Comparison of ENCODE assay signal across 8 cellular contexts in genomic region chr11:3109921-3110706, GRCh38. TPM values are rescaled to one million over a fixed set of nuclear protein-coding genes. Genes with fewer than 3 reads are reported as not detected.
A peak's percentile ranks its signal among the peaks of the same experiment; 100 is the strongest.
DNase-seq lines count a peak whose midpoint lies in the region; ATAC-seq and TF ChIP-seq lines count a peak whose summit lies in the region.

No MANE protein-coding gene starts in this region.

- H3K9me3 Mint-ChIP-seq in CD8-positive, alpha-beta T cell = peaks cover 7% of the 10 kb centered on the region
- H3K9me3 Mint-ChIP-seq in dendritic cell treated with granulocyte-macrophage colony-stimulating factor and Interleukin-4, amounts not matched to agents 40 ng/mL and 50 ng/mL, for 4 days = peaks cover 7% of the 10 kb centered on the region
- peaks cover 11% of the 10 kb centered on the region for H3K9me3 Mint-ChIP-seq in type B pancreatic cell

- H3K4me1 ChIP-seq in CD8-positive, alpha-beta T cell (ENCODE audit: insufficient read depth, low read length) = peaks cover 3% of the 10 kb centered on the region

- H3K9ac ChIP-seq in SU-DHL-6 (ENCODE audit: low read length) = no peak overlapping the region

- POLR2A ChIA-PET in CD8-positive, alpha-beta T cell (lab: Charles Lee) = no interaction called here

- H3K4me1 Mint-ChIP-seq in CD8-positive, alpha-beta T cell (ENCODE audit: low read depth) = peaks cover 8% of the 10 kb centered on the region
- peaks cover 32% of the 10 kb centered on the region for H3K4me1 Mint-ChIP-seq in dendritic cell treated with granulocyte-macrophage colony-stimulating factor and Interleukin-4, amounts not matched to agents 40 ng/mL and 50 ng/mL, for 4 days (ENCODE audit: low read depth)
- no peaks in the 10 kb centered on the region for H3K4me1 Mint-ChIP-seq in type B pancreatic cell (ENCODE audit: unreplicated experiment)

- H3K4me2 ChIP-seq in SU-DHL-6 (ENCODE audit: low read depth, low read length, poor library complexity, severe bottlenecking) = no peak overlapping the region

- CTCF ChIA-PET in CD8-positive, alpha-beta T cell (lab: Charles Lee) = interaction anchor here (0.5 to 3.5 kb wide), 9 partner anchors 10 to 217 kb away, joined by 3 to 25 read pairs (median 3); no protein-coding TSS in a partner anchor

- H3K36me3 ChIP-seq in CD8-positive, alpha-beta T cell (ENCODE audit: insufficient read depth, low read length) = no peaks in the 10 kb centered on the region
- no peaks in the 10 kb centered on the region for H3K36me3 ChIP-seq in SU-DHL-6 (ENCODE audit: low read length)

- no peaks in the 10 kb centered on the region for H4K20me1 ChIP-seq in SU-DHL-6 (ENCODE audit: low read depth, low read length)

- no peak overlapping the region for H3K4me3 ChIP-seq in CD8-positive, alpha-beta T cell (ENCODE audit: low read depth, low read length)
- no peak overlapping the region for H3K4me3 ChIP-seq in SU-DHL-6 (ENCODE audit: insufficient read depth, low read length, poor library complexity, severe bottlenecking)

- H3K27ac ChIP-seq in CD8-positive, alpha-beta T cell (ENCODE audit: low read depth, low read length) = no peak overlapping the region
- no peak overlapping the region for H3K27ac ChIP-seq in SU-DHL-6 (ENCODE audit: low read depth, low read length)

- no peak overlapping the region for H3K27ac Mint-ChIP-seq in CD8-positive, alpha-beta T cell
- H3K27ac Mint-ChIP-seq in dendritic cell treated with granulocyte-macrophage colony-stimulating factor and Interleukin-4, amounts not matched to agents 40 ng/mL and 50 ng/mL, for 4 days = peak overlapping the region; percentile 54
- H3K27ac Mint-ChIP-seq in type B pancreatic cell = no peak overlapping the region

- no peak overlapping the region for H3K4me3 Mint-ChIP-seq in CD8-positive, alpha-beta T cell
- H3K4me3 Mint-ChIP-seq in dendritic cell treated with granulocyte-macrophage colony-stimulating factor and Interleukin-4, amounts not matched to agents 40 ng/mL and 50 ng/mL, for 4 days = no peak overlapping the region
- no peak overlapping the region for H3K4me3 Mint-ChIP-seq in type B pancreatic cell

- ATAC-seq in CD8-positive, alpha-beta T cell = peak; percentile 72
- no peak for ATAC-seq in GM21381 (IDR thresholded peaks at IDR 0.05; ENCODE audit: unreplicated experiment)
- ATAC-seq in GM18517 (IDR thresholded peaks at IDR 0.05; ENCODE audit: unreplicated experiment) = no peak

- H3K27me3 ChIP-seq in CD8-positive, alpha-beta T cell (ENCODE audit: insufficient read depth, low read length) = no peaks in the 10 kb centered on the region
- H3K27me3 ChIP-seq in SU-DHL-6 (ENCODE audit: low read length) = no peaks in the 10 kb centered on the region

- intact Hi-C loops in CD8-positive, alpha-beta T cell (cut with DNase I, micrococcal nuclease) = loop anchor here in 1 of 2 experiments (1.0 to 10.0 kb wide), 2 partner anchors 107 to 295 kb away; no protein-coding TSS in a partner anchor
- intact Hi-C loops in dendritic cell treated with granulocyte-macrophage colony-stimulating factor and Interleukin-4, amounts not matched to agents 40 ng/mL and 50 ng/mL, for 4 days (cut with micrococcal nuclease) = loop anchor here (5.0 kb wide), 1 partner anchor 107 kb away; the partner anchor contains the start of gene MRGPRG

- DNase-seq in CD8-positive, alpha-beta T cell = peak in 6 of 7 experiments; percentile 16 to 65 (median 41)
- DNase-seq in HPDE6-E6E7 (ENCODE audit: extremely low spot score) (peak; percentile 76), mesenteric fat pad (ENCODE audit: low spot score) (peak; percentile 88), type B pancreatic cell (ENCODE audit: extremely low spot score, unreplicated experiment) (no peak)

- peaks cover 8% of the 10 kb centered on the region for H3K36me3 Mint-ChIP-seq in CD8-positive, alpha-beta T cell
- H3K36me3 Mint-ChIP-seq in dendritic cell treated with granulocyte-macrophage colony-stimulating factor and Interleukin-4, amounts not matched to agents 40 ng/mL and 50 ng/mL, for 4 days (ENCODE audit: low read depth) = peaks cover 66% of the 10 kb centered on the region
- H3K36me3 Mint-ChIP-seq in type B pancreatic cell = peaks cover 31% of the 10 kb centered on the region

- TF ChIP-seq CTCF in CD8-positive, alpha-beta T cell (IDR thresholded peaks at IDR 0.05) = peak; percentile 40
- TF ChIP-seq CTCF in SU-DHL-6 (IDR thresholded peaks at IDR 0.05; ENCODE audit: insufficient read depth, low read length, poor library complexity, severe bottlenecking) (peak; percentile 49), type B pancreatic cell (conservative IDR thresholded peaks at IDR 0.05) (peak; percentile 62)

- H2AFZ ChIP-seq in SU-DHL-6 (ENCODE audit: low read depth, low read length, severe bottlenecking) = no peak overlapping the region

- H3K9me2 ChIP-seq in SU-DHL-6 (replicated peaks; ENCODE audit: insufficient read depth, low read length) = no peaks in the 10 kb centered on the region

- no peaks in the 10 kb centered on the region for H3K9me3 ChIP-seq in CD8-positive, alpha-beta T cell (ENCODE audit: low read length)
- peaks cover 7% of the 10 kb centered on the region; the same call in 1 of the 2 replicates for H3K9me3 ChIP-seq in SU-DHL-6 (ENCODE audit: insufficient read depth, low read length)

- H3K27me3 Mint-ChIP-seq in CD8-positive, alpha-beta T cell (ENCODE audit: low read depth) = no peaks in the 10 kb centered on the region
- H3K27me3 Mint-ChIP-seq in dendritic cell treated with granulocyte-macrophage colony-stimulating factor and Interleukin-4, amounts not matched to agents 40 ng/mL and 50 ng/mL, for 4 days = no peaks in the 10 kb centered on the region
- no peaks in the 10 kb centered on the region for H3K27me3 Mint-ChIP-seq in type B pancreatic cell

- H3K79me2 ChIP-seq in SU-DHL-6 (ENCODE audit: insufficient read depth, low read length) = no peaks in the 10 kb centered on the region

- no peaks in the 10 kb centered on the region for H3F3A ChIP-seq in SU-DHL-6 (ENCODE audit: insufficient read depth)

RNA-seq across cellular contexts. Expression of gene CARS1, which starts 52.9 kb away (rescaled TPM):
- total RNA-seq in CD8-positive, alpha-beta T cell = 10 to 100 TPM; 34.2 to 34.7 TPM
- total RNA-seq in mesenteric fat pad (69.4 TPM), type B pancreatic cell (ENCODE audit: low replicate concordance) (38.9 and 47.8 TPM in 2 replicates)

RNA-seq across cellular contexts. Expression of gene OSBPL5, which starts 55.0 kb away (rescaled TPM):
- total RNA-seq in CD8-positive, alpha-beta T cell = 1 to 10 TPM; 7.7 to 9.4 TPM
- total RNA-seq in mesenteric fat pad (41.4 TPM), type B pancreatic cell (ENCODE audit: low replicate concordance) (29.8 and 33.1 TPM in 2 replicates)
